ENCODE assay signal across 18 cellular contexts in the genomic region with DNA sequence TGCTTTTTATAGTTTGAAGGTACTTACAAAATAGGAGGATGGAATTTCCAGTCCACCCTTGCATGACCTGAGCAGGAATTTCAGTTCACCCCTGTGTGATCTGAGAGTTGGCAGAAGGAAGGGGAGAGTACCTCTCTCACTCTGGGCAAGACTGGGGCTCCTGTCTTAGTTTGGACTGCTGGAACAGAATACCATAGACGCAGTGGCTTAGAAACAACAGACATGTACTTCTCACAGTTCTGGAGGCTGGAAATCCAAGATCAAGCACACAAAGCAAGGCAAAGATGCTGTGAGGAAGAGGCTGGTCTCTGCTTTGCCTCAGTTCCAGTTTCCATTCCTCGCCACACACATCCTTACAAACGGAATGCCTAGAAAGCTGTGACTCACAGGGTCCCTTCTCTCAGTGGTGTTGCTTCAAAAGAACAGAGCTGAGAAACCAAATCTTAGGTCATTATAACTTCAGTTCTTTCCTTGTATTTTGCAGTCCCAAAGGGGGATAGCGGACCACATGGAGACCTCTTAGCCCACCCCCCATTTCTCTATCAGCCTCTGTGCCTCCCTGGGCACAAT.
DNase-seq lines count a peak whose midpoint lies in the region; ATAC-seq, FAIRE-seq and TF ChIP-seq lines count a peak whose summit lies in the region.
"Had no signal": no experiment of that assay in that cellular context is flagged by ENCODE, and none has a peak within 500 bp of the region (broad histone marks: within the 10 kb centered on the region; RNA-seq: fewer than 3 reads in every experiment).

No MANE protein-coding gene starts in this region.

- no peaks in the 10 kb centered on the region for H3K9me3 ChIP-seq in keratinocyte (ENCODE audit: control insufficient read depth, low read depth, low read length)
- no peaks in the 10 kb centered on the region for H3K9me3 ChIP-seq in uterus
- H3K9me3 ChIP-seq: Peyer's patch had no signal

- H3K27ac ChIP-seq in brain microvascular endothelial cell (no peak overlapping the region), keratinocyte (ENCODE audit: control insufficient read depth, insufficient read depth, low read length) (no peak overlapping the region), uterus (peak overlapping the region; percentile 28 to 52)

- no peaks in the 10 kb centered on the region for H3K79me2 ChIP-seq in keratinocyte (ENCODE audit: control insufficient read depth, insufficient read depth, low read length)

- no peak overlapping the region for H2AFZ ChIP-seq in keratinocyte (ENCODE audit: control insufficient read depth, low read length)

- TF ChIP-seq POLR2A in uterus (IDR thresholded peaks at IDR 0.05) = no peak

- peak; percentile 52 for FAIRE-seq in keratinocyte (lab: Jason Lieb, UNC)

- dilution Hi-C loops in keratinocyte (cut with MboI; ENCODE audit: extremely low pct_ligation_motif_present, low sequenced_read_pairs) = no loop called here

- H3K4me3 ChIP-seq in brain microvascular endothelial cell (ENCODE audit: low read depth, low read length) (no peak overlapping the region), keratinocyte (ENCODE audit: control insufficient read depth in 2 of 3, extremely low read depth in 1 of 3, insufficient read depth in 2 of 3, low read depth in 1 of 3, low read length in 3 of 3) (no peak overlapping the region), uterus (no peak overlapping the region)
- H3K4me3 ChIP-seq: Peyer's patch had no signal

- no peaks in the 10 kb centered on the region for H3K9me1 ChIP-seq in keratinocyte (ENCODE audit: control insufficient read depth, extremely low read depth, insufficient read depth, low read length)

- H4K20me1 ChIP-seq in keratinocyte (ENCODE audit: control insufficient read depth, extremely low read depth, insufficient read depth, low read length) = no peaks in the 10 kb centered on the region

- peak; percentile 68 for DNase-seq in M059J (ENCODE audit: low read depth)
- peak; percentile 57 for DNase-seq in brain microvascular endothelial cell
- no peak for DNase-seq in keratinocyte (ENCODE audit: low read depth, low spot score)
- no peak for DNase-seq in uterus
- DNase-seq in GM19240 (ENCODE audit: insufficient read length, low spot score) = no peak
- DNase-seq: activated CD4-positive, alpha-beta T cell treated with anti-CD3 and anti-CD28 coated beads, Interleukin-2, amount 10 ng/mL, durations not matched to agents 24 days and 14 days; activated naive CD8-positive, alpha-beta T cell treated with anti-CD3 and anti-CD28 coated beads, Interleukin-2, amount 50 U/mL, for 24 hours; activated T-cell treated with anti-CD3 and anti-CD28 coated beads, Interleukin-2, amount 50 U/mL, for 1 hour; left cardiac atrium; naive thymus-derived CD4-positive, alpha-beta T cell; NCI-H1105 treated with DMSO at 0.1 percent for 48 hours; NCI-H446 treated with DMSO at 0.1 percent for 48 hours; Peyer's patch; right cardiac atrium; stimulated activated naive CD4-positive, alpha-beta T cell; T-helper 2 cell had no signal

- H3K9ac ChIP-seq in keratinocyte (ENCODE audit: control insufficient read depth, extremely low read depth, insufficient read depth, low read length) = no peak overlapping the region

- in situ Hi-C loops in brain microvascular endothelial cell (cut with HindIII; ENCODE audit: low pct_ligation_motif_present, low sequenced_read_pairs) = no loop called here

- ATAC-seq in GM21786 (IDR thresholded peaks at IDR 0.05; ENCODE audit: unreplicated experiment) (no peak), HG03565 (IDR thresholded peaks at IDR 0.05; ENCODE audit: unreplicated experiment) (no peak)
- ATAC-seq: activated naive CD8-positive, alpha-beta T cell treated with anti-CD3 and anti-CD28 coated beads, Interleukin-2, amount 50 U/mL, for 24 hours; left cardiac atrium; naive thymus-derived CD4-positive, alpha-beta T cell; right cardiac atrium had no signal

- intact Hi-C loops in uterus (cut with DNase I; ENCODE audit: low total_unique reads) = no loop called here

- no peak for TF ChIP-seq CTCF in brain microvascular endothelial cell (IDR thresholded peaks at IDR 0.05; ENCODE audit: low read depth, low read length, missing control alignments)
- TF ChIP-seq CTCF in keratinocyte (optimal IDR thresholded peaks at IDR 0.05 in 1 of 3, IDR thresholded peaks at IDR 0.05 in 1 of 3, conservative IDR thresholded peaks at IDR 0.05 in 1 of 3; ENCODE audit: extremely low read depth in 1 of 3, insufficient read depth in 2 of 3, low read length in 3 of 3) = no peak
- no peak for TF ChIP-seq CTCF in uterus (IDR thresholded peaks at IDR 0.05)

- H3K4me2 ChIP-seq in keratinocyte (ENCODE audit: control insufficient read depth, extremely low read depth, insufficient read depth, low read depth, low read length) = no peak overlapping the region

- H3K4me1 ChIP-seq in keratinocyte (ENCODE audit: control insufficient read depth, extremely low read depth, insufficient read depth, low read length) (peaks cover 33% of the 10 kb centered on the region), uterus (peaks cover 0 to 20% of the 10 kb centered on the region in 2 donors)

- no peaks in the 10 kb centered on the region for H3K36me3 ChIP-seq in brain microvascular endothelial cell (replicated peaks)
- no peaks in the 10 kb centered on the region for H3K36me3 ChIP-seq in keratinocyte (ENCODE audit: control insufficient read depth in 2 of 2, extremely low read depth in 1 of 2, insufficient read depth in 2 of 2, low read length in 2 of 2)
- H3K36me3 ChIP-seq in uterus = no peaks in the 10 kb centered on the region
- H3K36me3 ChIP-seq: Peyer's patch had no signal

- no peaks in the 10 kb centered on the region for H3K27me3 ChIP-seq in brain microvascular endothelial cell (replicated peaks)
- no peaks in the 10 kb centered on the region for H3K27me3 ChIP-seq in keratinocyte (ENCODE audit: control insufficient read depth, extremely low read depth, insufficient read depth, low read length)
- H3K27me3 ChIP-seq in uterus = no peaks in the 10 kb centered on the region
- H3K27me3 ChIP-seq: Peyer's patch had no signal

Comparison
In these comparisons a context has a peak if more than half of its experiments do, and no peak if none do; other contexts are left out.
1. DNase-seq: peak in M059J (single experiment) and brain microvascular endothelial cell (single experiment); none in keratinocyte (single experiment), uterus (0 of 2) and GM19240 (single experiment).
2. H3K27ac ChIP-seq: peak in uterus (2 of 2); none in brain microvascular endothelial cell (single experiment) and keratinocyte (single experiment).